Comparison of ENCODE assay signal across 12 cellular contexts in genomic region chr11:96051820-96052219, GRCh38.
DNase-seq lines count a peak whose midpoint lies in the region; ATAC-seq and TF ChIP-seq lines count a peak whose summit lies in the region.
"Had no signal": no experiment of that assay in that cellular context is flagged by ENCODE, and none has a peak within 500 bp of the region (broad histone marks: within the 10 kb centered on the region; RNA-seq: fewer than 3 reads in every experiment).

No MANE protein-coding gene starts in this region.

- H3K9me3 Mint-ChIP-seq in activated T-cell treated with anti-CD3 and anti-CD28 coated beads, Interleukin-2, amount 50 U/mL, for 4 hours: no peaks in the 10 kb centered on the region
- H3K9me3 Mint-ChIP-seq in stimulated activated effector memory CD8-positive, alpha-beta T cell treated with anti-CD3 and anti-CD28 coated beads, Interleukin-12 subunit alpha, Interleukin-12 subunit beta, amount 100 ng/mL, for 72 hours: no peaks in the 10 kb centered on the region
- no peaks in the 10 kb centered on the region for H3K9me3 Mint-ChIP-seq in glutamatergic neuron (ENCODE audit: unreplicated experiment)

- H3K4me1 Mint-ChIP-seq in activated T-cell treated with anti-CD3 and anti-CD28 coated beads, Interleukin-2, amount 50 U/mL, for 4 hours (ENCODE audit: low read depth): peaks cover 61% of the 10 kb centered on the region
- peaks cover 43% of the 10 kb centered on the region for H3K4me1 Mint-ChIP-seq in stimulated activated effector memory CD8-positive, alpha-beta T cell treated with anti-CD3 and anti-CD28 coated beads, Interleukin-12 subunit alpha, Interleukin-12 subunit beta, amount 100 ng/mL, for 72 hours
- H3K4me1 Mint-ChIP-seq in glutamatergic neuron (ENCODE audit: low read depth, unreplicated experiment): peaks cover 8% of the 10 kb centered on the region

- no peak overlapping the region for H3K4me3 Mint-ChIP-seq in activated T-cell treated with anti-CD3 and anti-CD28 coated beads, Interleukin-2, amount 50 U/mL, for 4 hours
- no peak overlapping the region for H3K4me3 Mint-ChIP-seq in stimulated activated effector memory CD8-positive, alpha-beta T cell treated with anti-CD3 and anti-CD28 coated beads, Interleukin-12 subunit alpha, Interleukin-12 subunit beta, amount 100 ng/mL, for 72 hours
- H3K4me3 Mint-ChIP-seq in glutamatergic neuron (ENCODE audit: unreplicated experiment): no peak overlapping the region

- no peaks in the 10 kb centered on the region for H3K27me3 ChIP-seq in left lung
- H3K27me3 ChIP-seq: gastrocnemius medialis, upper lobe of left lung had no signal

- H3K36me3 ChIP-seq in left lung: no peaks in the 10 kb centered on the region
- H3K36me3 ChIP-seq: gastrocnemius medialis, upper lobe of left lung had no signal

- H3K4me3 ChIP-seq in left lung: no peak overlapping the region
- H3K4me3 ChIP-seq: gastrocnemius medialis, upper lobe of left lung had no signal

- H3K27ac Mint-ChIP-seq in stimulated activated effector memory CD8-positive, alpha-beta T cell treated with anti-CD3 and anti-CD28 coated beads, Interleukin-12 subunit alpha, Interleukin-12 subunit beta, amount 100 ng/mL, for 72 hours: no peak overlapping the region
- H3K27ac Mint-ChIP-seq in glutamatergic neuron (ENCODE audit: unreplicated experiment): no peak overlapping the region

- ATAC-seq in activated T-cell treated with anti-CD3 and anti-CD28 coated beads, Interleukin-2, amount 50 U/mL, for 4 hours: peak; percentile 73 to 75
- ATAC-seq in GM21717 (IDR thresholded peaks at IDR 0.05; ENCODE audit: unreplicated experiment): peak; percentile 92
- peak; percentile 95 for ATAC-seq in HG03196 (IDR thresholded peaks at IDR 0.05; ENCODE audit: unreplicated experiment)
- ATAC-seq in stimulated activated effector memory CD8-positive, alpha-beta T cell treated with anti-CD3 and anti-CD28 coated beads, Interleukin-12 subunit alpha, Interleukin-12 subunit beta, amount 100 ng/mL, for 72 hours: peak; percentile 96
- ATAC-seq in left lung: no peak
- ATAC-seq: gastrocnemius medialis had no signal

- intact Hi-C loops in left lung (cut with DNase I): loop anchor here in 1 of 2 donors (10.0 kb wide), 1 partner anchor 293 kb away; the partner anchor contains the start of gene MAML2

- DNase-seq in activated T-cell treated with anti-CD3 and anti-CD28 coated beads, Interleukin-2, amount 50 U/mL, for 4 hours: no peak
- no peak for DNase-seq in activated T-cell treated with anti-CD3 and anti-CD28 coated beads, Interleukin-2, amount 50 U/mL, for 1 hour
- DNase-seq in stimulated activated effector memory CD8-positive, alpha-beta T cell treated with anti-CD3 and anti-CD28 coated beads, Interleukin-12 subunit alpha, Interleukin-12 subunit beta, amount 100 ng/mL, for 72 hours (ENCODE audit: low spot score in 2 of 2): no peak
- DNase-seq in left lung: no peak
- DNase-seq in dedifferentiated amniotic fluid mesenchymal stem cell (ENCODE audit: extremely low spot score): no peak
- no peak for DNase-seq in glutamatergic neuron
- DNase-seq: activated CD4-positive, CD25-positive, alpha-beta regulatory T cell; gastrocnemius medialis; OCI-M1; upper lobe of left lung had no signal

- H3K9me3 ChIP-seq in left lung: no peaks in the 10 kb centered on the region
- H3K9me3 ChIP-seq: gastrocnemius medialis, upper lobe of left lung had no signal

- no peak for TF ChIP-seq CTCF in left lung (IDR thresholded peaks at IDR 0.05)
- TF ChIP-seq CTCF in glutamatergic neuron (IDR thresholded peaks at IDR 0.05; ENCODE audit: partially characterized antibody, unreplicated experiment): no peak

- H3K27ac ChIP-seq in left lung: no peak overlapping the region
- H3K27ac ChIP-seq: gastrocnemius medialis had no signal

- peaks cover 15 to 19% of the 10 kb centered on the region in 2 donors for H3K4me1 ChIP-seq in left lung

- H3K36me3 Mint-ChIP-seq in activated T-cell treated with anti-CD3 and anti-CD28 coated beads, Interleukin-2, amount 50 U/mL, for 4 hours (ENCODE audit: insufficient read depth): peaks cover 28% of the 10 kb centered on the region
- H3K36me3 Mint-ChIP-seq in stimulated activated effector memory CD8-positive, alpha-beta T cell treated with anti-CD3 and anti-CD28 coated beads, Interleukin-12 subunit alpha, Interleukin-12 subunit beta, amount 100 ng/mL, for 72 hours: peaks cover 12% of the 10 kb centered on the region
- no peaks in the 10 kb centered on the region for H3K36me3 Mint-ChIP-seq in glutamatergic neuron (ENCODE audit: unreplicated experiment)

- H3K27me3 Mint-ChIP-seq in activated T-cell treated with anti-CD3 and anti-CD28 coated beads, Interleukin-2, amount 50 U/mL, for 4 hours (ENCODE audit: low read depth): no peaks in the 10 kb centered on the region
- H3K27me3 Mint-ChIP-seq in glutamatergic neuron (ENCODE audit: unreplicated experiment): no peaks in the 10 kb centered on the region
